Comparison of ENCODE assay signal across 8 cellular contexts in the genomic region with DNA sequence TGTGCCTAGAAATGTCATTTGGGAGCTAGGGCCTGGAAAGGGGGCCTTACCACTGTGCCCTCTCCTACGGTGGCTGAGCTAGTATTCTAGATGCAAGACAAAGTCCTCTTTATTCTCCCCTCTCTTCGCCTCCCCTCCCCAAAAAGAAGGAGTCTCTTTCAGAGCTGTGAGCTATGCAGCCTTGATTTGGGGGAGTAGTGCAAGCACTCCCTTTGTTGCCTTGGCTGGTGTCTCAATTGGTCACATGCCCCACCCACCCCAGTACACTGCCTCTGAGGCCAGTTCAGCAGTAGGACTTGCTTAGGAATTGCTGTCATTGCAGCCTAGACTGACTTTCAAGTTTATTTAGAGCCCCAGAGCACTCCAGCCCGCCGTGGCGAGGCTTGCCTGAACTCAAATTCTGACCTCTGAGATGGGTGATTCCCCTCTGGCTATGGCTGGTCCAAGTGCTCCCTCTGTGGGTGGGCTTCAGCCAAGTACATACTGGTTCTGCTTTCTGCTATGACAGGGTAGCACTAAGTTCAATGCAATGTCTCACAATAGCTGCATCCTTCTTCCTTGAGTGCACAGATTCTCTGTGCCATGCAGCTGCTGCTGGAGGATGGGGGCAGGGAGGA. TPM values are rescaled to one million over a fixed set of nuclear protein-coding genes. Genes with fewer than 3 reads are reported as not detected.
A peak's percentile ranks its signal among the peaks of the same experiment; 100 is the strongest.
DNase-seq lines count a peak whose midpoint lies in the region; ATAC-seq, FAIRE-seq and TF ChIP-seq lines count a peak whose summit lies in the region.

No MANE protein-coding gene starts in this region.

- no peak overlapping the region for H3K9ac ChIP-seq in K562 (ENCODE audit: insufficient read depth in 1 of 2, low read depth in 2 of 2, low read length in 2 of 2)

- no peaks in the 10 kb centered on the region for H3K79me2 ChIP-seq in K562 (ENCODE audit: control insufficient read depth, insufficient read depth, low read length)

- no peaks in the 10 kb centered on the region for H4K20me1 ChIP-seq in K562 (replicated peaks; ENCODE audit: control insufficient read depth, insufficient read depth, low read length)

- no TSS peak for BruUV-seq in K562 (replicated peaks; lab: Mats Ljungman, UMichigan)

- WGBS in K562 (ENCODE audit: insufficient coverage, low coverage, missing lambda C conversion rate) = 0% methylated on average over 1 of the region's 5 CpGs

- peak; percentile 29 for TF ChIP-seq CTCF in NB4 (IDR thresholded peaks at IDR 0.05; ENCODE audit: low read depth, low read length)
- peak; percentile 26 to 46 (median 38); a peak in 3 of 6 replicates for TF ChIP-seq CTCF in K562 (IDR thresholded peaks at IDR 0.05 in 2 of 3, conservative IDR thresholded peaks at IDR 0.05 in 1 of 3; ENCODE audit: insufficient read depth in 2 of 3, low read depth in 1 of 3, low read length in 3 of 3)
- peak; percentile 36 for TF ChIP-seq CTCF in retinal pigment epithelial cell (conservative IDR thresholded peaks at IDR 0.05; ENCODE audit: low read depth, low read length)

- no peaks in the 10 kb centered on the region; a peak in 1 of 5 replicates for H3K4me1 ChIP-seq in K562 (replicated peaks in 1 of 2; ENCODE audit: control insufficient read depth in 2 of 2, insufficient read depth in 2 of 2, low read length in 2 of 2)

- H3K27ac ChIP-seq in K562 (ENCODE audit: extremely low read depth, low read depth, low read length) = no peak overlapping the region

- no peaks in the 10 kb centered on the region for H3K9me3 ChIP-seq in K562 (replicated peaks; ENCODE audit: control insufficient read depth, insufficient read depth, low read depth, low read length)

- peak; percentile 18 to 63; a peak in 2 of 4 replicates for TF ChIP-seq RAD21 in K562 (CRISPR knock-in tag; conservative IDR thresholded peaks at IDR 0.05 in 1 of 2, IDR thresholded peaks at IDR 0.05 in 1 of 2)

- in situ Hi-C loops in K562 (cut with MboI) = no loop called here

- DNase-seq in stimulated activated CD4-positive, alpha-beta T cell treated with anti-CD3 and anti-CD28 coated beads, Interleukin-1b, Interleukin-23, amount 100 ng/mL, for 4 hours (ENCODE audit: low read depth in 2 of 2) = peak; percentile 1 to 5
- DNase-seq in stimulated activated CD4-positive, alpha-beta T cell treated with anti-CD3 and anti-CD28 coated beads, Interleukin-4, amount 100 ng/mL, for 4 hours = no peak
- DNase-seq in NB4 (ENCODE audit: low read depth) (peak; percentile 61), K562 (ENCODE audit: extremely low read depth in 1 of 4, low spot score in 3 of 4) (peak in 1 of 4 experiments; percentile 25), retinal pigment epithelial cell (ENCODE audit: low read depth) (no peak), NCI-H1436 treated with DMSO at 0.1 percent for 48 hours (lab: John Stamatoyannopoulos, UW) (no peak), SW480 (ENCODE audit: low spot score) (no peak)

- no peak overlapping the region for H3K4me2 ChIP-seq in K562 (ENCODE audit: insufficient read depth, low read length)

- TF ChIP-seq EP300 in K562 (IDR thresholded peaks at IDR 0.05; ENCODE audit: low read length) = no peak

- CTCF ChIA-PET in K562 (lab: Yijun Ruan, JAX; ENCODE audit: low intra/inter-chr PET ratio) = no interaction called here

- no peak overlapping the region for H3K4me3 ChIP-seq in NB4 (ENCODE audit: low read depth, low read length)
- H3K4me3 ChIP-seq in K562 = no peak overlapping the region
- no peak overlapping the region for H3K4me3 ChIP-seq in retinal pigment epithelial cell (ENCODE audit: low read length)

- H3K9me1 ChIP-seq in K562 (ENCODE audit: control insufficient read depth, insufficient read depth, low read length) = no peaks in the 10 kb centered on the region

- no peak for FAIRE-seq in K562 (lab: Jason Lieb, UNC)

- POLR2A ChIA-PET in K562 (lab: Yijun Ruan, JAX) = no interaction called here

- TF ChIP-seq POLR2A in NB4 (IDR thresholded peaks at IDR 0.05; ENCODE audit: extremely low read depth, insufficient read length) (no peak), K562 (conservative IDR thresholded peaks at IDR 0.05) (no peak)

- no peaks in the 10 kb centered on the region for H3K36me3 ChIP-seq in K562 (ENCODE audit: control insufficient read depth, insufficient read depth, low read length)

- intact Hi-C loops in K562 (cut with micrococcal nuclease) = loop anchor here (1.0 kb wide), 1 partner anchor 238 kb away; no protein-coding TSS in a partner anchor

- no peaks in the 10 kb centered on the region for H3K27me3 ChIP-seq in K562 (ENCODE audit: control insufficient read depth in 2 of 2, insufficient read depth in 2 of 2, low read length in 2 of 2)

- H2AFZ ChIP-seq in K562 (ENCODE audit: low read depth, low read length) = no peak overlapping the region

- ATAC-seq in HG02571 (IDR thresholded peaks at IDR 0.05; ENCODE audit: unreplicated experiment) (peak; percentile 95), K562 (peak; percentile 85)

TF ChIP-seq in K562, 482 proteins besides CTCF, POLR2A, EP300 and RAD21 (continues in another document):
- no peak for TF ChIP-seq NUFIP1 (IDR thresholded peaks at IDR 0.05; ENCODE audit: partially characterized antibody)
- TF ChIP-seq TEAD1 (CRISPR knock-in tag; IDR thresholded peaks at IDR 0.05) = no peak
- no peak for TF ChIP-seq RB1 (IDR thresholded peaks at IDR 0.05; ENCODE audit: low read depth)
- no peak for TF ChIP-seq GTF2E2 (tag; IDR thresholded peaks at IDR 0.05)
- TF ChIP-seq EWSR1 (IDR thresholded peaks at IDR 0.05; ENCODE audit: borderline replicate concordance, low read depth, partially characterized antibody) = no peak
- TF ChIP-seq CBFA2T2 (conservative IDR thresholded peaks at IDR 0.05) = no peak
- TF ChIP-seq, protein P1, sequence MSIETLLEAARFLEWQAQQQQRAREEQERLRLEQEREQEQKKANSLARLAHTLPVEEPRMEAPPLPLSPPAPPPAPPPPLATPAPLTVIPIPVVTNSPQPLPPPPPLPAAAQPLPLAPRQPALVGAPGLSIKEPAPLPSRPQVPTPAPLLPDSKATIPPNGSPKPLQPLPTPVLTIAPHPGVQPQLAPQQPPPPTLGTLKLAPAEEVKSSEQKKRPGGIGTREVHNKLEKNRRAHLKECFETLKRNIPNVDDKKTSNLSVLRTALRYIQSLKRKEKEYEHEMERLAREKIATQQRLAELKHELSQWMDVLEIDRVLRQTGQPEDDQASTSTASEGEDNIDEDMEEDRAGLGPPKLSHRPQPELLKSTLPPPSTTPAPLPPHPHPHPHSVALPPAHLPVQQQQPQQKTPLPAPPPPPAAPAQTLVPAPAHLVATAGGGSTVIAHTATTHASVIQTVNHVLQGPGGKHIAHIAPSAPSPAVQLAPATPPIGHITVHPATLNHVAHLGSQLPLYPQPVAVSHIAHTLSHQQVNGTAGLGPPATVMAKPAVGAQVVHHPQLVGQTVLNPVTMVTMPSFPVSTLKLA (conservative IDR thresholded peaks at IDR 0.05) = no peak

RNA-seq across cellular contexts. Expression of a gene that starts 37.0 kb away (rescaled TPM):
- 2.7 and 4.2 TPM in 2 replicates for total RNA-seq in K562 (2011; cell fraction: chromatin; rRNA removed; ENCODE audit: low replicate concordance)
- total RNA-seq in K562 (2011; cell fraction: nucleolus; rRNA removed) = 1.8 and 3.6 TPM in 2 replicates
- 4.5 and 4.6 TPM in 2 replicates for total RNA-seq in K562 (2011; cell fraction: nucleoplasm; rRNA removed)
- total RNA-seq in K562 (2014; rRNA removed) = 4.5 and 7.5 TPM in 2 replicates
- 5.0 and 5.1 TPM in 2 replicates for total RNA-seq in K562 (2014; rRNA removed; fragmentation: Illumina TruSeq; extraction: Trizol)
- total RNA-seq in K562 (2015; rRNA removed; fragmentation: Illumina TruSeq; extraction: Trizol) = 4.6 and 5.4 TPM in 2 replicates
- total RNA-seq in K562 (2021) = 4.9 and 5.5 TPM in 2 replicates
- 4.5 and 5.1 TPM in 2 replicates for polyA plus RNA-seq in K562 (2011; rRNA removed)
- polyA plus RNA-seq in K562 (2011; cell fraction: cytosol; rRNA removed) = 1.9 and 3.0 TPM in 2 replicates
- polyA plus RNA-seq in K562 (2011; cell fraction: nucleus; rRNA removed) = 3.3 and 4.1 TPM in 2 replicates
- 3.1 and 3.8 TPM in 2 replicates for polyA plus RNA-seq in K562 (2012)
- polyA plus RNA-seq in K562 (2014; fragmentation: Illumina TruSeq; extraction: Trizol) = 3.9 and 4.0 TPM in 2 replicates
- 1 to 10 TPM; 1.6 to 2.7 TPM for polyA plus RNA-seq in K562 (2014; fragmentation: Nextera tagmentation; extraction: Ambion mirVana)
- 4.2 and 4.4 TPM in 2 replicates for polyA plus RNA-seq in K562 (2014; rRNA removed)
- polyA minus RNA-seq in K562 (2011; rRNA and poly(A)+ RNA removed) = 4.3 and 5.1 TPM in 2 replicates
- polyA minus RNA-seq in K562 (2011; cell fraction: cytosol; rRNA and poly(A)+ RNA removed) = 2.6 and 2.7 TPM in 2 replicates
- 4.3 and 6.1 TPM in 2 replicates for polyA minus RNA-seq in K562 (2011; cell fraction: nucleus; rRNA and poly(A)+ RNA removed)

Comparison
In these comparisons a context has a peak if more than half of its experiments do, and no peak if none do; other contexts are left out.
1. DNase-seq: peak in stimulated activated CD4-positive, alpha-beta T cell treated with anti-CD3 and anti-CD28 coated beads, Interleukin-1b, Interleukin-23, amount 100 ng/mL, for 4 hours (2 of 2) and NB4 (single experiment); none in stimulated activated CD4-positive, alpha-beta T cell treated with anti-CD3 and anti-CD28 coated beads, Interleukin-4, amount 100 ng/mL, for 4 hours (0 of 2), retinal pigment epithelial cell (single experiment), NCI-H1436 treated with DMSO at 0.1 percent for 48 hours (single experiment) and SW480 (single experiment).
2. Peak in every context shown above with its lines, with median percentiles within 50 percentile points of each other: CTCF ChIP-seq.